In genomic region chr10:73730153-73730906, GRCh38 we compare ENCODE assay signal across 8 cellular contexts. TPM values are rescaled to one million over a fixed set of nuclear protein-coding genes. Genes with fewer than 3 reads are reported as not detected.
DNase-seq lines count a peak whose midpoint lies in the region; ATAC-seq and TF ChIP-seq lines count a peak whose summit lies in the region.

No MANE protein-coding gene starts in this region.

- DNase-seq in GM12864 (ENCODE audit: low read depth) (peak; percentile 81), NCI-H128 (lab: John Stamatoyannopoulos, UW; ENCODE audit: unreplicated experiment) (peak; percentile 56), SW480 (ENCODE audit: low spot score) (peak; percentile 80), heart left ventricle (peak; percentile 87 to 94 (median 89)), pons (ENCODE audit: low spot score) (peak; percentile 91), transverse colon (peak; percentile 91)

- in situ Hi-C loops in transverse colon (cut with MboI; ENCODE audit: low pct_ligation_motif_present in 1 of 4, low pct_unique_long_range_greater_than_20kb in 1 of 4, low sequenced_read_pairs in 3 of 4), result no loop called here

- 0% methylated on average over 58 of the region's 58 CpGs for WGBS in adipose tissue, 3 donors
- 0 to 1% (median 0%) methylated on average over 55 to 58 of the region's 58 CpGs for WGBS in heart left ventricle, 4 donors
- 0% methylated on average over 5 to 47 of the region's 58 CpGs for WGBS in transverse colon (ENCODE audit: low coverage in 1 of 2), 2 donors

- intact Hi-C loops in heart left ventricle (cut with DNase I) (loop anchor here in 3 of 10 donors (5.0 to 10.0 kb wide), 2 partner anchors 76 to 78 kb away; partner anchors contain the start of gene SYNPO2L (in 1 of the 3)), transverse colon (cut with DNase I; ENCODE audit: low total_unique reads) (no loop called here)

- TF ChIP-seq POLR2A in heart left ventricle (IDR thresholded peaks at IDR 0.05), result peak in 1 of 2 donors; percentile 45
- peak; percentile 65 for TF ChIP-seq POLR2A in transverse colon (IDR thresholded peaks at IDR 0.05)

- no peak for TF ChIP-seq EP300 in transverse colon (IDR thresholded peaks at IDR 0.05; ENCODE audit: low read depth)

- H3K9me3 ChIP-seq in heart left ventricle, result no peaks in the 10 kb centered on the region
- H3K9me3 ChIP-seq in transverse colon, result no peaks in the 10 kb centered on the region

- ATAC-seq in HG02642 (IDR thresholded peaks at IDR 0.05; ENCODE audit: poor library complexity, unreplicated experiment), result peak; percentile 91
- peak; percentile 88 to 95 (median 92) for ATAC-seq in heart left ventricle

- H3K4me3 ChIP-seq in GM12864 (ENCODE audit: low read depth, low read length) (peak overlapping the region; percentile 62), heart left ventricle (peak overlapping the region; percentile 31 to 95 (median 85)), transverse colon (peak overlapping the region; percentile 31 to 85 (median 75))

- H3K36me3 ChIP-seq in heart left ventricle (peaks cover 0 to 62% (median 49%) of the 10 kb centered on the region in 9 donors), transverse colon (peaks cover 0 to 13% (median 6%) of the 10 kb centered on the region in 4 donors)

- H3K4me1 ChIP-seq in heart left ventricle (peaks cover 5 to 48% (median 27%) of the 10 kb centered on the region in 12 donors), transverse colon (peaks cover 12 to 22% (median 18%) of the 10 kb centered on the region in 4 donors)

- H3K27ac ChIP-seq in adipose tissue (ENCODE audit: low read depth, low read length), result peak overlapping the region; percentile 40
- H3K27ac ChIP-seq in heart left ventricle, result peak overlapping the region; percentile 84 to 97 (median 90)
- peak overlapping the region; percentile 89 to 95 (median 92) for H3K27ac ChIP-seq in transverse colon

- TF ChIP-seq CTCF in GM12864 (IDR thresholded peaks at IDR 0.05; ENCODE audit: low read depth, low read length, missing control alignments), result no peak
- TF ChIP-seq CTCF in heart left ventricle (IDR thresholded peaks at IDR 0.05), result no peak
- no peak for TF ChIP-seq CTCF in transverse colon (IDR thresholded peaks at IDR 0.05)

- H3K27me3 ChIP-seq in heart left ventricle, result no peaks in the 10 kb centered on the region
- H3K27me3 ChIP-seq in transverse colon, result no peaks in the 10 kb centered on the region

RNA-seq across cellular contexts. Expression of gene SEC24C, which starts 13.8 kb away (rescaled TPM):
- 10 to 100 TPM; 22.1 to 34.1 (median 32.9) TPM for polyA plus RNA-seq in adipose tissue
- 10 to 100 TPM; 42.8 to 65.5 (median 49.5) TPM for total RNA-seq in heart left ventricle
- polyA plus RNA-seq in heart left ventricle, result 10 to 100 TPM; 26.4 to 59.6 TPM
- 100 to 1,000 TPM in 2 of 4 donors, 10 to 100 TPM in 2; 46.7 to 104 (median 80.2) TPM for total RNA-seq in transverse colon

RNA-seq across cellular contexts. Expression of gene AGAP5, which starts 32.4 kb away (rescaled TPM):
- polyA plus RNA-seq in adipose tissue (1 to 10 TPM; 2.2 to 4.3 (median 3.3) TPM), heart left ventricle (1 to 10 TPM; 1.4 to 6.0 TPM)
- total RNA-seq in heart left ventricle (1 to 10 TPM; 1.2 to 6.2 (median 3.3) TPM), transverse colon (10 to 100 TPM in 1 of 4 donors, 1 to 10 TPM in 2, not detected in 1; 8.0 to 12.7 (median 8.6) TPM)

RNA-seq across cellular contexts. Expression of gene CHCHD1, which starts 51.5 kb away (rescaled TPM):
- polyA plus RNA-seq in adipose tissue (10 to 100 TPM; 24.0 to 53.3 (median 47.1) TPM), heart left ventricle (10 to 100 TPM; 76.0 to 77.9 TPM)
- total RNA-seq in heart left ventricle (10 to 100 TPM; 17.3 to 39.8 (median 22.7) TPM), transverse colon (10 to 100 TPM in 3 of 4 donors, 1 to 10 TPM in 1; 2.6 to 37.4 (median 17.0) TPM)

RNA-seq across cellular contexts. Expression of gene ZSWIM8, which starts 55.1 kb away (rescaled TPM):
- polyA plus RNA-seq in adipose tissue (10 to 100 TPM; 47.1 to 86.5 (median 65.1) TPM), heart left ventricle (10 to 100 TPM; 47.8 to 64.6 TPM)
- total RNA-seq in heart left ventricle (10 to 100 TPM; 37.6 to 69.7 (median 58.0) TPM), transverse colon (100 to 1,000 TPM in 3 of 4 donors, 10 to 100 TPM in 1; 94.5 to 530 (median 188) TPM)

Comparison
In these comparisons a context has a peak if more than half of its experiments do, and no peak if none do; other contexts are left out.
1. Peak in every context shown above with its lines: DNase-seq, ATAC-seq, H3K4me3 ChIP-seq and H3K27ac ChIP-seq.
2. H3K27ac ChIP-seq: peak in every context shown above with its lines; median percentile 92 in transverse colon; 90 in heart left ventricle; 40 in adipose tissue.